8 cellular contexts compared by ENCODE assay signal in genomic region chr4:1871471-1872021, GRCh38. TPM values are rescaled to one million over a fixed set of nuclear protein-coding genes. Genes with fewer than 3 reads are reported as not detected.
DNase-seq lines count a peak whose midpoint lies in the region; ATAC-seq and TF ChIP-seq lines count a peak whose summit lies in the region.

No MANE protein-coding gene starts in this region.

- no peaks in the 10 kb centered on the region for H3F3A ChIP-seq in PC-3 (ENCODE audit: low read length, unreplicated experiment)

- peaks cover 11% of the 10 kb centered on the region for H4K20me1 ChIP-seq in PC-3 (ENCODE audit: low read length)

- H3K9me3 Mint-ChIP-seq in progenitor cell of endocrine pancreas (ENCODE audit: low read depth) = no peaks in the 10 kb centered on the region

- POLR2A ChIA-PET in HEK293T (lab: Yijun Ruan, JAX) = no interaction called here
- POLR2A ChIA-PET in PC-3 (lab: Charles Lee; ENCODE audit: unreplicated experiment) = no interaction called here

- H3K27me3 ChIP-seq in PC-3 (ENCODE audit: low read length) = no peaks in the 10 kb centered on the region

- peaks cover 30% of the 10 kb centered on the region for H3K4me1 Mint-ChIP-seq in progenitor cell of endocrine pancreas (ENCODE audit: low read depth)

- ATAC-seq in PC-3 = peak; percentile 4

- peak overlapping the region; percentile 93 for H3K9ac ChIP-seq in PC-3 (ENCODE audit: low read length)

- no peak overlapping the region for H3K27ac Mint-ChIP-seq in progenitor cell of endocrine pancreas

- H3K36me3 Mint-ChIP-seq in progenitor cell of endocrine pancreas (ENCODE audit: insufficient read depth) = no peaks in the 10 kb centered on the region

- peak overlapping the region; percentile 55 for H3K4me3 Mint-ChIP-seq in progenitor cell of endocrine pancreas (ENCODE audit: low read depth)

- no TSS peak for BruUV-seq in PC-3 (replicated peaks; lab: Mats Ljungman, UMichigan)

- H3K79me2 ChIP-seq in PC-3 (ENCODE audit: low read length) = peaks cover 47% of the 10 kb centered on the region

- H3K9me2 ChIP-seq in PC-3 (replicated peaks; ENCODE audit: low read length) = no peaks in the 10 kb centered on the region

- CTCF ChIA-PET in HEK293T (lab: Yijun Ruan, JAX) = no interaction called here
- CTCF ChIA-PET in PC-3 (lab: Charles Lee) = no interaction called here

- no peaks in the 10 kb centered on the region for H3K9me3 ChIP-seq in PC-3 (ENCODE audit: low read length)

- no peaks in the 10 kb centered on the region for H3K36me3 ChIP-seq in PC-3 (ENCODE audit: low read depth, low read length)

- peaks cover 25% of the 10 kb centered on the region for H3K4me1 ChIP-seq in PC-3 (ENCODE audit: insufficient read depth, low read length)

- H3K4me3 ChIP-seq in PC-3 (ENCODE audit: low read length) = peak overlapping the region; percentile 92
- H3K4me3 ChIP-seq in fibroblast of mammary gland (ENCODE audit: control insufficient read depth, low read depth, low read length) = peak overlapping the region; percentile 77

- H3K4me2 ChIP-seq in PC-3 (ENCODE audit: low read length) = peak overlapping the region; percentile 87

- intact Hi-C loops in PC-3 (cut with micrococcal nuclease) = loop anchor here (2.0 kb wide), 1 partner anchor 27 kb away; no protein-coding TSS in a partner anchor

- H2AFZ ChIP-seq in PC-3 (ENCODE audit: low read length) = 0 out of 2 replicates have a peak overlapping the region, but pooled peaks have one; percentile 48

- H3K27ac ChIP-seq in PC-3 (ENCODE audit: low read length) = peak overlapping the region; percentile 51

- DNase-seq in NCI-H748 (lab: John Stamatoyannopoulos, UW; ENCODE audit: unreplicated experiment) (peak; percentile 24), NCI-H748 treated with DMSO at 0.1 percent for 48 hours (lab: John Stamatoyannopoulos, UW) (no peak), HEK293T (ENCODE audit: extremely low spot score) (peak; percentile 56), PC-3 (no peak), fibroblast of mammary gland (ENCODE audit: low read depth) (no peak), progenitor cell of endocrine pancreas (ENCODE audit: low spot score, unreplicated experiment) (peak; percentile 39), T-helper 1 cell (no peak), T1000 (lab: John Stamatoyannopoulos, UW) (no peak)

- TF ChIP-seq CTCF in PC-3 (conservative IDR thresholded peaks at IDR 0.05; ENCODE audit: low read depth, low read length) (no peak), fibroblast of mammary gland (conservative IDR thresholded peaks at IDR 0.05; ENCODE audit: control insufficient read depth, insufficient read depth, low read depth, low read length) (no peak), progenitor cell of endocrine pancreas (IDR thresholded peaks at IDR 0.05; ENCODE audit: unreplicated experiment) (no peak)

- H3K27me3 Mint-ChIP-seq in progenitor cell of endocrine pancreas = no peaks in the 10 kb centered on the region

TF ChIP-seq in HEK293T, 16 proteins besides CTCF, POLR2A, EP300 and RAD21:
- TF ChIP-seq ARNT (IDR thresholded peaks at IDR 0.05) (no peak), FOXM1 (IDR thresholded peaks at IDR 0.05; ENCODE audit: borderline replicate concordance) (no peak), LEF1 (IDR thresholded peaks at IDR 0.05; ENCODE audit: borderline replicate concordance) (no peak), BHLHE40 (IDR thresholded peaks at IDR 0.05; ENCODE audit: borderline replicate concordance) (no peak), SP1 (IDR thresholded peaks at IDR 0.05) (no peak), FOXK2 (IDR thresholded peaks at IDR 0.05) (no peak), CTBP1 (IDR thresholded peaks at IDR 0.05; ENCODE audit: borderline replicate concordance) (no peak), TARDBP (IDR thresholded peaks at IDR 0.05) (no peak), ELF4 (IDR thresholded peaks at IDR 0.05) (no peak), PKNOX1 (IDR thresholded peaks at IDR 0.05) (no peak), NFRKB (IDR thresholded peaks at IDR 0.05) (no peak), SUZ12 (IDR thresholded peaks at IDR 0.05) (no peak), L3MBTL2 (conservative IDR thresholded peaks at IDR 0.05) (no peak), FOXA1 (IDR thresholded peaks at IDR 0.05) (no peak), ZNF384 (IDR thresholded peaks at IDR 0.05) (no peak), HDGF (IDR thresholded peaks at IDR 0.05; ENCODE audit: borderline replicate concordance) (no peak)

RNA-seq across cellular contexts. Expression of gene NSD2, which starts 0.4 kb away (rescaled TPM):
- total RNA-seq in PC-3 (2014; rRNA removed) = 69.0 and 87.1 TPM in 2 replicates
- total RNA-seq in progenitor cell of endocrine pancreas = 212 and 214 TPM in 2 replicates

RNA-seq across cellular contexts. Expression of gene LETM1, which starts 15.6 kb away (rescaled TPM):
- 86.3 and 129 TPM in 2 replicates for total RNA-seq in PC-3 (2014; rRNA removed)
- 46.1 and 51.2 TPM in 2 replicates for total RNA-seq in progenitor cell of endocrine pancreas

Comparison
In these comparisons a context has a peak if more than half of its experiments do, and no peak if none do; other contexts are left out.
1. DNase-seq: peak in NCI-H748 (single experiment), HEK293T (single experiment) and progenitor cell of endocrine pancreas (single experiment); none in NCI-H748 treated with DMSO at 0.1 percent for 48 hours (single experiment), PC-3 (single experiment), fibroblast of mammary gland (single experiment), T-helper 1 cell (0 of 5) and T1000 (single experiment).